ENCODE assay signal across 19 cellular contexts in genomic region chr18:13661051-13661778, GRCh38.
"Had no signal": no experiment of that assay in that cellular context is flagged by ENCODE, and none has a peak within 500 bp of the region (broad histone marks: within the 10 kb centered on the region; RNA-seq: fewer than 3 reads in every experiment).

No MANE protein-coding gene starts in this region.

- H3K9me3 Mint-ChIP-seq: activated CD4-positive, alpha-beta memory T cell treated with anti-CD3 and anti-CD28 coated beads for 36 hours; activated naive CD8-positive, alpha-beta T cell treated with anti-CD3 and anti-CD28 coated beads for 36 hours; dendritic cell treated with granulocyte-macrophage colony-stimulating factor and Interleukin-4, amounts not matched to agents 40 ng/mL and 50 ng/mL, for 4 days; memory B cell; neural progenitor cell; T-cell had no signal

- H3K27me3 Mint-ChIP-seq: activated CD4-positive, alpha-beta memory T cell treated with anti-CD3 and anti-CD28 coated beads for 36 hours; activated naive CD8-positive, alpha-beta T cell treated with anti-CD3 and anti-CD28 coated beads for 36 hours; dendritic cell treated with granulocyte-macrophage colony-stimulating factor and Interleukin-4, amounts not matched to agents 40 ng/mL and 50 ng/mL, for 4 days; memory B cell; T-cell had no signal

- H3K27me3 ChIP-seq: foreskin keratinocyte, neural progenitor cell, tibial artery had no signal

- H3K4me1 ChIP-seq: foreskin keratinocyte, neural progenitor cell had no signal

- ATAC-seq: foreskin keratinocyte, mucosa of descending colon, T-cell had no signal

- DNase-seq: activated CD4-positive, alpha-beta memory T cell treated with anti-CD3 and anti-CD28 coated beads for 36 hours; activated CD4-positive, alpha-beta T cell treated with anti-CD3 and anti-CD28 coated beads for 4 hours; activated CD4-positive, CD25-positive, alpha-beta regulatory T cell; activated naive CD4-positive, alpha-beta T cell treated with Interleukin-2 at 50 U/mL for 16 hours; activated naive CD8-positive, alpha-beta T cell treated with anti-CD3 and anti-CD28 coated beads for 36 hours; activated T-cell treated with anti-CD3 and anti-CD28 coated beads, Interleukin-2, amount 50 U/mL, for 48 hours; effector CD4-positive, alpha-beta T cell; foreskin keratinocyte; glutamatergic neuron; hypothalamus; mucosa of descending colon; posterior cingulate gyrus; stimulated activated CD4-positive, alpha-beta T cell treated with anti-CD3 and anti-CD28 coated beads, Interleukin-4, amount 100 ng/mL, for 24 hours; stimulated activated naive CD4-positive, alpha-beta T cell treated with Interleukin-2 at 50 U/mL for 16 hours; T-cell had no signal

- H3K36me3 ChIP-seq: neural progenitor cell had no signal

- H3K36me3 Mint-ChIP-seq: memory B cell had no signal

- H3K27ac ChIP-seq: foreskin keratinocyte, neural progenitor cell, tibial artery had no signal

- H3K9me3 ChIP-seq: mucosa of descending colon, tibial artery had no signal

- H3K4me1 Mint-ChIP-seq: memory B cell, T-cell had no signal

- H3K4me3 ChIP-seq: mucosa of descending colon, neural progenitor cell, tibial artery had no signal

- H3K27ac Mint-ChIP-seq: activated CD4-positive, alpha-beta memory T cell treated with anti-CD3 and anti-CD28 coated beads for 36 hours; activated naive CD8-positive, alpha-beta T cell treated with anti-CD3 and anti-CD28 coated beads for 36 hours; dendritic cell treated with granulocyte-macrophage colony-stimulating factor and Interleukin-4, amounts not matched to agents 40 ng/mL and 50 ng/mL, for 4 days; memory B cell; neural progenitor cell; T-cell had no signal

- H3K4me3 Mint-ChIP-seq: activated CD4-positive, alpha-beta memory T cell treated with anti-CD3 and anti-CD28 coated beads for 36 hours; activated naive CD8-positive, alpha-beta T cell treated with anti-CD3 and anti-CD28 coated beads for 36 hours; dendritic cell treated with granulocyte-macrophage colony-stimulating factor and Interleukin-4, amounts not matched to agents 40 ng/mL and 50 ng/mL, for 4 days; memory B cell; neural progenitor cell; T-cell had no signal
